ENCODE assay signal across 1 cellular context in genomic region chr1:202926578-202927491, GRCh38.
TF ChIP-seq lines count a peak whose summit lies in the region.

Gene KLHL12, minus strand, starts transcription at chr1:202927234. Its CDS starts 2,072 bp downstream, at chr1:202925162.

TF ChIP-seq in HEK293, 187 proteins besides CTCF, POLR2A, EP300 and RAD21 (continued from another document):
- TF ChIP-seq KLF17 (tag by site-specific recombination; IDR thresholded peaks at IDR 0.05) (peak; percentile 82; the same call in 1 of the 2 replicates), ZNF501 (tag by site-specific recombination; IDR thresholded peaks at IDR 0.05) (peak; percentile 97), ZNF488 (tag by site-specific recombination; IDR thresholded peaks at IDR 0.05) (0 out of 2 replicates have a peak, but pooled peaks have one; percentile 41), ZXDB (tag by site-specific recombination; IDR thresholded peaks at IDR 0.05) (peak; percentile 99), ZNF76 (tag by site-specific recombination; IDR thresholded peaks at IDR 0.05; ENCODE audit: borderline replicate concordance, low read depth) (peak; percentile 87), PRDM4 (tag by site-specific recombination; IDR thresholded peaks at IDR 0.05) (no peak; the same call in none of the 2 replicates), ZNF221 (tag by site-specific recombination; IDR thresholded peaks at IDR 0.05; ENCODE audit: borderline replicate concordance) (0 out of 2 replicates have a peak, but pooled peaks have one; percentile 25), OSR2 (tag by site-specific recombination; IDR thresholded peaks at IDR 0.05) (peak; percentile 58; the same call in 1 of the 2 replicates), ZSCAN18 (tag by site-specific recombination; IDR thresholded peaks at IDR 0.05) (no peak), HOXD13 (CRISPR knock-in tag; IDR thresholded peaks at IDR 0.05; ENCODE audit: borderline replicate concordance) (no peak), ZNF626 (tag by site-specific recombination; IDR thresholded peaks at IDR 0.05) (no peak), ZNF169 (tag by site-specific recombination; IDR thresholded peaks at IDR 0.05) (no peak), ZNF266 (tag by site-specific recombination; IDR thresholded peaks at IDR 0.05; ENCODE audit: low read depth) (no peak), ZFHX2 (tag by site-specific recombination; conservative IDR thresholded peaks at IDR 0.05) (peak; percentile 59; the same call in 1 of the 2 replicates), WT1 (tag by site-specific recombination; IDR thresholded peaks at IDR 0.05) (peak; percentile 70), ZNF513 (tag by site-specific recombination; IDR thresholded peaks at IDR 0.05) (peak; percentile 32), ZNF2 (tag by site-specific recombination; IDR thresholded peaks at IDR 0.05) (peak; percentile 87), ZNF175 (tag by site-specific recombination; IDR thresholded peaks at IDR 0.05) (no peak), ZNF518A (tag by site-specific recombination; conservative IDR thresholded peaks at IDR 0.05; ENCODE audit: low read depth) (peak; percentile 33), ZNF549 (tag by site-specific recombination; IDR thresholded peaks at IDR 0.05) (no peak)
